In the genomic region with DNA sequence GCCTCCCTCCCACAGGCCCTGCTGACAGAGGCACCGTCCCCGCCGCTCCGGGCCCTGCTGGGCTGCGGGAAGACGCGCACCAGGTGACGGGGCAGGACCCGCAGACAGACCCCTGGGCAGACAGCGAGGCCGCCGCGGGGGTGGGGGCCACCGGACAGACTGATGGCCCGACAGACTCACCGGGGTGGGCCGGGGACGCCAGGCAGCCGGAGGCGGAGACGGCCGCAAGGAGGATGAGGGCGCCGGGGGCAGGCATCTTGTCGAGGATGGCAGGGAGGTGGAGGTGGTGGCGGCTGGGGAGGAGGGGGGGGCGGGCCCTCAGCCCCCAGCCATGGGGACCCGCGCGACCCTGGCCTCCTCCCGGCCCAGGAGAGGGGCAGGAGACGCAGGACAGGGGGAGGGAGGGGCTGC, we compare ENCODE assay signal across 9 cellular contexts. TPM values are rescaled to one million over a fixed set of nuclear protein-coding genes. Genes with fewer than 3 reads are reported as not detected.
DNase-seq lines count a peak whose midpoint lies in the region; ATAC-seq, FAIRE-seq and TF ChIP-seq lines count a peak whose summit lies in the region.
"Had no signal": no experiment of that assay in that cellular context is flagged by ENCODE, and none has a peak within 500 bp of the region (broad histone marks: within the 10 kb centered on the region; RNA-seq: fewer than 3 reads in every experiment).

No MANE protein-coding gene starts in this region.

- peak overlapping the region; percentile 56 to 92 for H3K27ac ChIP-seq in A549
- H3K27ac ChIP-seq in GM23338 (ENCODE audit: low read depth): no peak overlapping the region
- no peak overlapping the region for H3K27ac ChIP-seq in lower lobe of right lung
- no peak overlapping the region for H3K27ac ChIP-seq in body of pancreas
- no peak overlapping the region for H3K27ac ChIP-seq in uterus

- H3K27me3 ChIP-seq in GM23338 (ENCODE audit: insufficient read depth): peaks cover 11% of the 10 kb centered on the region
- peaks cover 40% of the 10 kb centered on the region for H3K27me3 ChIP-seq in lower lobe of right lung (ENCODE audit: low read depth)
- peaks cover 0 to 4% of the 10 kb centered on the region in 2 donors for H3K27me3 ChIP-seq in body of pancreas
- peaks cover 22 to 30% of the 10 kb centered on the region in 2 donors for H3K27me3 ChIP-seq in uterus

- intact Hi-C loops in lower lobe of right lung (cut with DNase I): no loop called here
- intact Hi-C loops in body of pancreas (cut with DNase I): no loop called here
- intact Hi-C loops in uterus (cut with DNase I; ENCODE audit: low total_unique reads): no loop called here

- no peaks in the 10 kb centered on the region for H3K79me2 ChIP-seq in GM23338 (replicated peaks; ENCODE audit: insufficient read depth)

- DNase-seq in A549 (ENCODE audit: low read depth in 1 of 2, low spot score in 1 of 2) (no peak), GM23338 (ENCODE audit: low spot score) (no peak), lower lobe of right lung (no peak), body of pancreas (no peak), uterus (no peak), NCI-H128 (lab: John Stamatoyannopoulos, UW; ENCODE audit: unreplicated experiment) (no peak)
- DNase-seq in activated naive CD4-positive, alpha-beta T cell treated with Interleukin-2 at 50 U/mL for 16 hours: peak; percentile 37

- no peaks in the 10 kb centered on the region for H3K9me2 ChIP-seq in GM23338 (ENCODE audit: insufficient read depth)

- POLR2A ChIA-PET in A549 (lab: Yijun Ruan, JAX): interaction anchor here (1.0 to 1.1 kb wide), 2 partner anchors 24 to 108 kb away, joined by 3 read pairs; partner anchors contain the start of gene SPHK2

- CTCF ChIA-PET in A549 (lab: Yijun Ruan, JAX): interaction anchor here (1.3 to 10.2 kb wide), 6 partner anchors 21 to 97 kb away, joined by 5 to 618 read pairs (median 96); partner anchors contain the start of gene SPACA4

- H3K36me3 Mint-ChIP-seq in GM23338 (ENCODE audit: low read depth): peaks cover 5% of the 10 kb centered on the region; the same call in 2 of the 3 replicates

- TF ChIP-seq EP300 in A549 (IDR thresholded peaks at IDR 0.05): no peak

- ATAC-seq in A549: peak; percentile 1 to 16; a peak in 3 of 6 replicates
- peak; percentile 4 for ATAC-seq in GM23338
- no peak for ATAC-seq in lower lobe of right lung
- ATAC-seq in body of pancreas: no peak
- no peak for ATAC-seq in HG03442 (IDR thresholded peaks at IDR 0.05; ENCODE audit: unreplicated experiment)

- FAIRE-seq in A549 (lab: Jason Lieb, UNC): no peak

- no peak for TF ChIP-seq CTCF in A549 (IDR thresholded peaks at IDR 0.05)
- TF ChIP-seq CTCF in GM23338 (conservative IDR thresholded peaks at IDR 0.05; ENCODE audit: low read depth in 2 of 2): no peak
- TF ChIP-seq CTCF in lower lobe of right lung (IDR thresholded peaks at IDR 0.05): no peak
- no peak for TF ChIP-seq CTCF in body of pancreas (IDR thresholded peaks at IDR 0.05)
- TF ChIP-seq CTCF in uterus (IDR thresholded peaks at IDR 0.05): no peak

- no peak for TF ChIP-seq POLR2A in A549 (IDR thresholded peaks at IDR 0.05; ENCODE audit: low read length)
- no peak for TF ChIP-seq POLR2A in body of pancreas (IDR thresholded peaks at IDR 0.05)
- TF ChIP-seq POLR2A in uterus (IDR thresholded peaks at IDR 0.05): no peak

- H3K4me3 Mint-ChIP-seq in GM23338: peak overlapping the region; percentile 83

- no peak overlapping the region for H3K27ac Mint-ChIP-seq in GM23338

- peaks cover 21% of the 10 kb centered on the region for H3K27me3 Mint-ChIP-seq in GM23338 (ENCODE audit: insufficient read depth, low read depth, poor library complexity)

- TF ChIP-seq RAD21 in A549 (conservative IDR thresholded peaks at IDR 0.05 in 1 of 2, IDR thresholded peaks at IDR 0.05 in 1 of 2): no peak

- peaks cover 19% of the 10 kb centered on the region for H3K4me1 Mint-ChIP-seq in GM23338

- H3F3A ChIP-seq in GM23338 (replicated peaks; ENCODE audit: low read depth): peaks cover 9% of the 10 kb centered on the region; the same call in 1 of the 2 replicates

- peaks cover 30% of the 10 kb centered on the region for H3K4me1 ChIP-seq in A549
- H3K4me1 ChIP-seq in GM23338 (ENCODE audit: insufficient read depth): no peaks in the 10 kb centered on the region
- peaks cover 27% of the 10 kb centered on the region for H3K4me1 ChIP-seq in lower lobe of right lung
- peaks cover 14% of the 10 kb centered on the region for H3K4me1 ChIP-seq in body of pancreas
- H3K4me1 ChIP-seq in uterus: peaks cover 0 to 8% of the 10 kb centered on the region in 2 donors

- no peak overlapping the region for H2AFZ ChIP-seq in GM23338

- H3K4me3 ChIP-seq in A549 (peak overlapping the region; percentile 34), GM23338 (peak overlapping the region; percentile 86), lower lobe of right lung (peak overlapping the region; percentile 21), body of pancreas (no peak overlapping the region), uterus (no peak overlapping the region)
- H3K4me3 ChIP-seq: HAP-1 had no signal

- H4K20me1 ChIP-seq in GM23338 (replicated peaks; ENCODE audit: insufficient read depth): no peaks in the 10 kb centered on the region

- WGBS in A549 (ENCODE audit: missing lambda C conversion rate): 43% methylated on average over 10 of the region's 32 CpGs
- WGBS in body of pancreas, 2 donors: 1 to 2% methylated on average over 13 to 25 of the region's 32 CpGs

- H3K4me2 ChIP-seq in A549: peak overlapping the region; percentile 86
- peak overlapping the region; percentile 99 for H3K4me2 ChIP-seq in GM23338

- H3K9me3 ChIP-seq in A549 (no peaks in the 10 kb centered on the region), lower lobe of right lung (no peaks in the 10 kb centered on the region), body of pancreas (no peaks in the 10 kb centered on the region), uterus (no peaks in the 10 kb centered on the region)
- H3K9me3 ChIP-seq: HAP-1 had no signal

- H3K36me3 ChIP-seq in GM23338 (ENCODE audit: insufficient read depth): no peaks in the 10 kb centered on the region
- H3K36me3 ChIP-seq in lower lobe of right lung: no peaks in the 10 kb centered on the region
- H3K36me3 ChIP-seq in body of pancreas (replicated peaks in 1 of 2; ENCODE audit: insufficient read depth in 1 of 2, low read depth in 2 of 2): no peaks in the 10 kb centered on the region
- H3K36me3 ChIP-seq in uterus: no peaks in the 10 kb centered on the region
- H3K36me3 ChIP-seq: HAP-1 had no signal

- H3K9me3 Mint-ChIP-seq in GM23338: no peaks in the 10 kb centered on the region

TF ChIP-seq in A549, 52 proteins besides CTCF, POLR2A, EP300 and RAD21 (continues in another document):
- TF ChIP-seq KDM5A (IDR thresholded peaks at IDR 0.05) (no peak), KDM1A (IDR thresholded peaks at IDR 0.05; ENCODE audit: low read depth) (no peak), FOSL2 (IDR thresholded peaks at IDR 0.05) (no peak), FOSL2 (CRISPR knock-in tag; IDR thresholded peaks at IDR 0.05) (no peak)

TF ChIP-seq in GM23338, 12 proteins besides CTCF, POLR2A, EP300 and RAD21:
- TF ChIP-seq CREB1 (CRISPR knock-in tag; IDR thresholded peaks at IDR 0.05; ENCODE audit: low read depth): no peak

RNA-seq across cellular contexts. Expression of gene LMTK3, which starts 0.3 kb away (rescaled TPM):
- polyA plus RNA-seq in A549 (2011; rRNA removed): 0.62 and 0.95 TPM in 2 replicates
- polyA plus RNA-seq in A549 (2012; cell fraction: cytosol; rRNA removed): 2.6 and 3.8 TPM in 2 replicates
- polyA plus RNA-seq in A549 (2012; cell fraction: nucleus; rRNA removed): 9.6 and 11.7 TPM in 2 replicates
- polyA plus RNA-seq in A549 (2017; fragmentation: RNase III; extraction: RNeasy Plus Mini Kit Qiagen cat#74134 plus additional on column Dnase treatment): 4.6 to 6.1 TPM (median 5.6 TPM) in 3 replicates
- polyA minus RNA-seq in A549 (2011; rRNA and poly(A)+ RNA removed): 0.45 and 0.54 TPM in 2 replicates
- 5.7 and 11.8 TPM in 2 replicates for total RNA-seq in GM23338 (2014; rRNA removed; shearing (Covaris generic))
- polyA plus RNA-seq in GM23338 (2016; fragmentation: Nextera tagmentation; extraction: Ambion mirVana): 1.6 and 2.0 TPM in 2 replicates
- total RNA-seq in lower lobe of right lung: 7.1 TPM
- total RNA-seq in body of pancreas: 1 to 10 TPM; 4.2 to 9.6 TPM
- under 1 TPM in 2 of 4 donors, not detected in 2; 0.28 to 0.52 TPM for total RNA-seq in uterus

RNA-seq across cellular contexts. Expression of gene SULT2B1, which starts 40.6 kb away (rescaled TPM):
- polyA plus RNA-seq in A549 (2011; rRNA removed) (22.2 and 22.4 TPM in 2 replicates), A549 (2017; fragmentation: RNase III; extraction: RNeasy Plus Mini Kit Qiagen cat#74134 plus additional on column Dnase treatment) (30.1 to 36.5 TPM (median 34.3 TPM) in 3 replicates), GM23338 (2016; fragmentation: Nextera tagmentation; extraction: Ambion mirVana) (2.3 and 2.5 TPM in 2 replicates)
- 31.5 and 41.0 TPM in 2 replicates for polyA plus RNA-seq in A549 (2012; cell fraction: cytosol; rRNA removed)
- polyA plus RNA-seq in A549 (2012; cell fraction: nucleus; rRNA removed): 23.6 and 29.0 TPM in 2 replicates
- polyA minus RNA-seq in A549 (2011; rRNA and poly(A)+ RNA removed): 26.5 and 28.7 TPM in 2 replicates
- 1.3 TPM in 1 of 2 replicates, not detected in the other for total RNA-seq in GM23338 (2014; rRNA removed; shearing (Covaris generic))
- total RNA-seq in lower lobe of right lung (14.4 TPM), body of pancreas (1 to 10 TPM in 1 of 2 donors, not detected in 1; 1.0 TPM), uterus (under 1 TPM in 1 of 4 donors, not detected in 3; 0.41 TPM)

RNA-seq across cellular contexts. Expression of gene CYTH2, which starts 42.2 kb away (rescaled TPM):
- polyA plus RNA-seq in A549 (2011; rRNA removed): 33.4 and 36.9 TPM in 2 replicates
- polyA plus RNA-seq in A549 (2012; cell fraction: cytosol; rRNA removed): 48.4 and 61.1 TPM in 2 replicates
- 158 and 205 TPM in 2 replicates for polyA plus RNA-seq in A549 (2012; cell fraction: nucleus; rRNA removed)
- 42.3 to 55.4 TPM (median 50.5 TPM) in 3 replicates for polyA plus RNA-seq in A549 (2017; fragmentation: RNase III; extraction: RNeasy Plus Mini Kit Qiagen cat#74134 plus additional on column Dnase treatment)
- polyA minus RNA-seq in A549 (2011; rRNA and poly(A)+ RNA removed): 49.4 and 52.6 TPM in 2 replicates
- total RNA-seq in GM23338 (2014; rRNA removed; shearing (Covaris generic)): 42.6 and 60.4 TPM in 2 replicates
- 38.8 and 41.1 TPM in 2 replicates for polyA plus RNA-seq in GM23338 (2016; fragmentation: Nextera tagmentation; extraction: Ambion mirVana)
- 75.2 TPM for total RNA-seq in lower lobe of right lung
- 10 to 100 TPM; 76.1 to 94.2 TPM for total RNA-seq in body of pancreas
- 10 to 100 TPM in 3 of 4 donors, 1 to 10 TPM in 1; 7.2 to 70.3 (median 36.5) TPM for total RNA-seq in uterus

RNA-seq across cellular contexts. Expression of gene KCNJ14, which starts 56.0 kb away (rescaled TPM):
- polyA plus RNA-seq in A549 (2011; rRNA removed) (1.9 and 2.2 TPM in 2 replicates), A549 (2017; fragmentation: RNase III; extraction: RNeasy Plus Mini Kit Qiagen cat#74134 plus additional on column Dnase treatment) (1.3 to 1.4 TPM (median 1.3 TPM) in 3 replicates), GM23338 (2016; fragmentation: Nextera tagmentation; extraction: Ambion mirVana) (0.73 and 0.81 TPM in 2 replicates)
- polyA plus RNA-seq in A549 (2012; cell fraction: cytosol; rRNA removed): 1.5 and 1.9 TPM in 2 replicates
- polyA plus RNA-seq in A549 (2012; cell fraction: nucleus; rRNA removed): 12.5 and 14.5 TPM in 2 replicates
- polyA minus RNA-seq in A549 (2011; rRNA and poly(A)+ RNA removed): 1.9 and 2.4 TPM in 2 replicates
- 0.94 and 1.2 TPM in 2 replicates for total RNA-seq in GM23338 (2014; rRNA removed; shearing (Covaris generic))
- total RNA-seq in lower lobe of right lung (0.71 TPM), body of pancreas (1 to 10 TPM in 1 of 2 donors, under 1 TPM in 1; 0.66 to 1.6 TPM), uterus (1 to 10 TPM in 2 of 4 donors, under 1 TPM in 1, not detected in 1; 0.29 to 2.2 (median 1.2) TPM)

Comparison
In these comparisons a context has a peak if more than half of its experiments do, and no peak if none do; other contexts are left out.
1. ATAC-seq: peak in A549 (2 of 2) and GM23338 (single experiment); none in lower lobe of right lung (0 of 2), body of pancreas (single experiment) and HG03442 (single experiment).
2. H3K27ac ChIP-seq: peak in A549 (2 of 2); none in GM23338 (single experiment), lower lobe of right lung (single experiment), body of pancreas (0 of 4) and uterus (0 of 2).
3. H3K4me3 ChIP-seq: peak in A549 (single experiment), GM23338 (single experiment) and lower lobe of right lung (single experiment); none in body of pancreas (0 of 2) and uterus (0 of 2).